ENCODE assay signal across 18 cellular contexts in genomic region chr5:124572973-124573372, GRCh38.
DNase-seq lines count a peak whose midpoint lies in the region; ATAC-seq and TF ChIP-seq lines count a peak whose summit lies in the region.
"Had no signal": no experiment of that assay in that cellular context is flagged by ENCODE, and none has a peak within 500 bp of the region (broad histone marks: within the 10 kb centered on the region; RNA-seq: fewer than 3 reads in every experiment).

No MANE protein-coding gene starts in this region.

- H3K23ac ChIP-seq in mesenchymal stem cell (ENCODE audit: low read length in 2 of 2), result no peak overlapping the region

- 53% methylated on average over 4 of the region's 5 CpGs for WGBS in mesenchymal stem cell

- H3K27me3 ChIP-seq in mesenchymal stem cell (ENCODE audit: control insufficient read depth in 1 of 2, insufficient read depth in 1 of 2, low read length in 2 of 2) (no peaks in the 10 kb centered on the region), SJCRH30 (no peaks in the 10 kb centered on the region), gastrocnemius medialis (no peaks in the 10 kb centered on the region)
- H3K27me3 ChIP-seq: SJSA1 had no signal

- no peak overlapping the region for H2BK15ac ChIP-seq in mesenchymal stem cell (ENCODE audit: low read depth, poor library complexity, severe bottlenecking)

- H3K4me3 ChIP-seq in mesenchymal stem cell (ENCODE audit: insufficient read depth in 1 of 2, low read depth in 1 of 2, low read length in 2 of 2) (no peak overlapping the region), SJCRH30 (no peak overlapping the region), gastrocnemius medialis (no peak overlapping the region)
- H3K4me3 ChIP-seq: SJSA1 had no signal

- no peak overlapping the region for H2BK5ac ChIP-seq in mesenchymal stem cell (ENCODE audit: low read depth, low read length, poor library complexity, severe bottlenecking)

- H4K91ac ChIP-seq in mesenchymal stem cell (ENCODE audit: low read length), result no peak overlapping the region

- no peaks in the 10 kb centered on the region for H3K9me3 ChIP-seq in mesenchymal stem cell (ENCODE audit: control insufficient read depth, low read length)
- H3K9me3 ChIP-seq in SJCRH30 (replicated peaks), result no peaks in the 10 kb centered on the region
- no peaks in the 10 kb centered on the region for H3K9me3 ChIP-seq in gastrocnemius medialis
- H3K9me3 ChIP-seq: SJSA1 had no signal

- H2BK120ac ChIP-seq in mesenchymal stem cell (ENCODE audit: low read depth, low read length), result no peak overlapping the region

- H3K4me2 ChIP-seq in mesenchymal stem cell (ENCODE audit: low read length, poor library complexity, severe bottlenecking), result no peak overlapping the region

- peak overlapping the region in 1 of 2 experiments; percentile 5 for H2BK12ac ChIP-seq in mesenchymal stem cell (ENCODE audit: low read length in 2 of 2)

- H4K8ac ChIP-seq in mesenchymal stem cell (ENCODE audit: low read length), result peak overlapping the region; percentile 69

- POLR2A ChIA-PET in WTC11 (lab: Charles Lee), result no interaction called here

- H3K4ac ChIP-seq in mesenchymal stem cell (ENCODE audit: low read depth in 1 of 2, low read length in 2 of 2), result no peak overlapping the region

- H3K79me1 ChIP-seq in mesenchymal stem cell (replicated peaks; ENCODE audit: low read length, poor library complexity, severe bottlenecking), result no peaks in the 10 kb centered on the region

- no peak overlapping the region for H3K9ac ChIP-seq in mesenchymal stem cell (ENCODE audit: low read length)

- no peak overlapping the region for H3K4me3 Mint-ChIP-seq in WTC11
- H3K4me3 Mint-ChIP-seq: CD14-positive monocyte had no signal

- H3K27ac ChIP-seq in mesenchymal stem cell (ENCODE audit: low read length, poor library complexity, severe bottlenecking), result no peak overlapping the region
- no peak overlapping the region for H3K27ac ChIP-seq in SJCRH30
- H3K27ac ChIP-seq in gastrocnemius medialis, result no peak overlapping the region
- H3K27ac ChIP-seq: RWPE1, SJSA1 had no signal

- H3K4me1 ChIP-seq in mesenchymal stem cell (ENCODE audit: control insufficient read depth, insufficient read depth, low read depth, low read length), result peaks cover 2% of the 10 kb centered on the region
- no peaks in the 10 kb centered on the region for H3K4me1 ChIP-seq in SJCRH30
- H3K4me1 ChIP-seq in gastrocnemius medialis, result peaks cover 0 to 4% of the 10 kb centered on the region in 2 donors
- H3K4me1 ChIP-seq: SJSA1 had no signal

- no peak overlapping the region for H3K14ac ChIP-seq in mesenchymal stem cell (ENCODE audit: low read length in 2 of 2)

- H3K9me3 Mint-ChIP-seq in WTC11, result no peaks in the 10 kb centered on the region

- no peak overlapping the region for H2AK5ac ChIP-seq in mesenchymal stem cell (ENCODE audit: low read length, severe bottlenecking)

- intact Hi-C loops in gastrocnemius medialis (cut with DNase I; ENCODE audit: low total_unique reads), result no loop called here

- TF ChIP-seq CTCF in WTC11 (IDR thresholded peaks at IDR 0.05) (no peak), gastrocnemius medialis (IDR thresholded peaks at IDR 0.05 in 4 of 5, conservative IDR thresholded peaks at IDR 0.05 in 1 of 5) (no peak)

- no peak overlapping the region for H2AFZ ChIP-seq in mesenchymal stem cell (ENCODE audit: low read depth, low read length)

- TF ChIP-seq POLR2A in gastrocnemius medialis (IDR thresholded peaks at IDR 0.05), result no peak

- CTCF ChIA-PET in WTC11 (lab: Charles Lee), result interaction anchor here (0.7 kb wide), 1 partner anchor 10 kb away, joined by 3 read pairs; no protein-coding TSS in a partner anchor

- no peaks in the 10 kb centered on the region for H3K36me3 ChIP-seq in mesenchymal stem cell (ENCODE audit: control insufficient read depth in 1 of 2, insufficient read depth in 2 of 2, low read depth in 1 of 2, low read length in 2 of 2)
- no peaks in the 10 kb centered on the region for H3K36me3 ChIP-seq in SJCRH30
- no peaks in the 10 kb centered on the region for H3K36me3 ChIP-seq in gastrocnemius medialis
- H3K36me3 ChIP-seq: SJSA1 had no signal

- in situ Hi-C loops in gastrocnemius medialis (cut with MboI; ENCODE audit: low sequenced_read_pairs in 4 of 4), result no loop called here

- peaks cover 54% of the 10 kb centered on the region for H3K4me1 Mint-ChIP-seq in WTC11
- H3K4me1 Mint-ChIP-seq: CD14-positive monocyte had no signal

- no peak overlapping the region for H3K18ac ChIP-seq in mesenchymal stem cell (ENCODE audit: low read depth in 1 of 2, low read length in 2 of 2)

- DNase-seq in ELF-1 (ENCODE audit: low read depth, low spot score) (peak; percentile 64), NCI-H2029 treated with DMSO at 0.1 percent for 48 hours (lab: John Stamatoyannopoulos, UW) (peak; percentile 28), WTC11 (ENCODE audit: low spot score) (peak; percentile 45), mesenchymal stem cell (no peak), SJCRH30 (no peak), NCI-H187 treated with DMSO at 0.1 percent for 48 hours (lab: John Stamatoyannopoulos, UW) (no peak), gastrocnemius medialis (no peak)
- DNase-seq: COR-L47; MV-4-11; NCI-H1694; NCI-H2171 treated with DMSO at 0.1 percent for 48 hours; NCI-H524 treated with DMSO at 0.1 percent for 48 hours; NK-92 treated with Interleukin-12 subunit alpha and Interleukin-12 subunit beta, amount 100 ng/mL, for 24 hours; OCI-M1 had no signal

- no peak overlapping the region for H3K27ac Mint-ChIP-seq in WTC11
- H3K27ac Mint-ChIP-seq: CD14-positive monocyte had no signal

- ATAC-seq in WTC11 (peak; percentile 47; the same call in 1 of the 2 replicates), HG03095 (IDR thresholded peaks at IDR 0.05; ENCODE audit: unreplicated experiment) (no peak), gastrocnemius medialis (no peak)

- no peaks in the 10 kb centered on the region for H3K36me3 Mint-ChIP-seq in WTC11
- H3K36me3 Mint-ChIP-seq: CD14-positive monocyte had no signal

- H3K27me3 Mint-ChIP-seq in WTC11 (ENCODE audit: low read depth), result peaks cover 16% of the 10 kb centered on the region

TF ChIP-seq in WTC11, 78 proteins besides CTCF, POLR2A, EP300 and RAD21:
- TF ChIP-seq GTF2I (CRISPR knock-in tag; conservative IDR thresholded peaks at IDR 0.05) (no peak), ZNF317 (CRISPR knock-in tag; IDR thresholded peaks at IDR 0.05; ENCODE audit: borderline replicate concordance, low read depth) (no peak), TEAD1 (CRISPR knock-in tag; IDR thresholded peaks at IDR 0.05) (no peak), TCF7 (CRISPR knock-in tag; IDR thresholded peaks at IDR 0.05; ENCODE audit: low read depth) (no peak), ZBTB21 (CRISPR knock-in tag; IDR thresholded peaks at IDR 0.05; ENCODE audit: borderline replicate concordance) (no peak), IRF1 (CRISPR knock-in tag; IDR thresholded peaks at IDR 0.05) (no peak), GABPB1 (CRISPR knock-in tag; IDR thresholded peaks at IDR 0.05) (no peak), ZNF396 (CRISPR knock-in tag; IDR thresholded peaks at IDR 0.05; ENCODE audit: borderline replicate concordance) (no peak), SMAD3 (CRISPR knock-in tag; IDR thresholded peaks at IDR 0.05; ENCODE audit: borderline replicate concordance) (no peak), HMGXB4 (CRISPR knock-in tag; IDR thresholded peaks at IDR 0.05) (no peak), FOXJ3 (CRISPR knock-in tag; IDR thresholded peaks at IDR 0.05; ENCODE audit: borderline replicate concordance) (no peak), ETV6 (CRISPR knock-in tag; IDR thresholded peaks at IDR 0.05) (no peak), NFE2L1 (CRISPR knock-in tag; IDR thresholded peaks at IDR 0.05) (no peak), ATF1 (CRISPR knock-in tag; IDR thresholded peaks at IDR 0.05) (no peak), ZNF416 (CRISPR knock-in tag; IDR thresholded peaks at IDR 0.05) (no peak), KAT7 (CRISPR knock-in tag; IDR thresholded peaks at IDR 0.05; ENCODE audit: borderline replicate concordance) (no peak), ZNF671 (CRISPR knock-in tag; IDR thresholded peaks at IDR 0.05) (no peak)
- TF ChIP-seq, protein P1, sequence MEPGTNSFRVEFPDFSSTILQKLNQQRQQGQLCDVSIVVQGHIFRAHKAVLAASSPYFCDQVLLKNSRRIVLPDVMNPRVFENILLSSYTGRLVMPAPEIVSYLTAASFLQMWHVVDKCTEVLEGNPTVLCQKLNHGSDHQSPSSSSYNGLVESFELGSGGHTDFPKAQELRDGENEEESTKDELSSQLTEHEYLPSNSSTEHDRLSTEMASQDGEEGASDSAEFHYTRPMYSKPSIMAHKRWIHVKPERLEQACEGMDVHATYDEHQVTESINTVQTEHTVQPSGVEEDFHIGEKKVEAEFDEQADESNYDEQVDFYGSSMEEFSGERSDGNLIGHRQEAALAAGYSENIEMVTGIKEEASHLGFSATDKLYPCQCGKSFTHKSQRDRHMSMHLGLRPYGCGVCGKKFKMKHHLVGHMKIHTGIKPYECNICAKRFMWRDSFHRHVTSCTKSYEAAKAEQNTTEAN (CRISPR knock-in tag; IDR thresholded peaks at IDR 0.05), result no peak

Comparison
In these comparisons a context has a peak if more than half of its experiments do, and no peak if none do; other contexts are left out.
1. DNase-seq: peak in ELF-1 (single experiment), NCI-H2029 treated with DMSO at 0.1 percent for 48 hours (single experiment) and WTC11 (single experiment); none in mesenchymal stem cell (single experiment), SJCRH30 (0 of 2), NCI-H187 treated with DMSO at 0.1 percent for 48 hours (single experiment) and gastrocnemius medialis (0 of 2).